Comparison of ENCODE assay signal across 2 cellular contexts in genomic region chr17:56890390-56890789, GRCh38.
TF ChIP-seq lines count a peak whose summit lies in the region.

No MANE protein-coding gene starts in this region.

TF ChIP-seq in HCT116, 20 proteins besides CTCF, POLR2A, EP300 and RAD21:
- TF ChIP-seq JUND (IDR thresholded peaks at IDR 0.05) (no peak), POLR2AphosphoS5 (IDR thresholded peaks at IDR 0.05; ENCODE audit: low read depth, low read length) (peak; percentile 3; the same call in 1 of the 2 replicates)

TF ChIP-seq in H1, 55 proteins besides CTCF, POLR2A, EP300 and RAD21:
- no peak for TF ChIP-seq TEAD4 (IDR thresholded peaks at IDR 0.05; ENCODE audit: low read depth, low read length)
- no peak for TF ChIP-seq ATF2 (IDR thresholded peaks at IDR 0.05; ENCODE audit: low read length)
- TF ChIP-seq RFX5 (IDR thresholded peaks at IDR 0.05; ENCODE audit: borderline replicate concordance, low read depth, low read length) = no peak
- TF ChIP-seq KDM1A (IDR thresholded peaks at IDR 0.05; ENCODE audit: borderline replicate concordance, low read length) = no peak
- TF ChIP-seq GABPA (IDR thresholded peaks at IDR 0.05; ENCODE audit: borderline replicate concordance, insufficient read depth, low read length) = no peak
- no peak for TF ChIP-seq KDM5A (IDR thresholded peaks at IDR 0.05; ENCODE audit: low read length)
- TF ChIP-seq NANOG (IDR thresholded peaks at IDR 0.05; ENCODE audit: insufficient read depth, low read depth, low read length, poor library complexity, severe bottlenecking) = no peak
- no peak for TF ChIP-seq SUZ12 (IDR thresholded peaks at IDR 0.05; ENCODE audit: low read length)
- TF ChIP-seq ASH2L (IDR thresholded peaks at IDR 0.05; ENCODE audit: low read length) = no peak
- TF ChIP-seq SIX5 (IDR thresholded peaks at IDR 0.05; ENCODE audit: low read depth, low read length) = no peak
- no peak for TF ChIP-seq SRF (IDR thresholded peaks at IDR 0.05; ENCODE audit: low read depth, low read length)
- TF ChIP-seq POU5F1 (IDR thresholded peaks at IDR 0.05; ENCODE audit: low read depth, low read length) = no peak
- no peak for TF ChIP-seq EZH2 (IDR thresholded peaks at IDR 0.05; ENCODE audit: low read depth, low read length, severe bottlenecking)
- TF ChIP-seq BCL11A (IDR thresholded peaks at IDR 0.05; ENCODE audit: low read depth in 2 of 2, low read length in 2 of 2) = no peak
- no peak for TF ChIP-seq CBX8 (IDR thresholded peaks at IDR 0.05; ENCODE audit: borderline replicate concordance, low read depth, low read length)
TF ChIP-seq in H1: peak in this region for 0.
